In genomic region chr1:25740071-25740470, GRCh38 we compare ENCODE assay signal across 20 cellular contexts.
"Had no signal": no experiment of that assay in that cellular context is flagged by ENCODE, and none has a peak within 500 bp of the region (broad histone marks: within the 10 kb centered on the region; RNA-seq: fewer than 3 reads in every experiment).

No MANE protein-coding gene starts in this region.

- H3K36me3 ChIP-seq: adrenal gland, colonic mucosa, neutrophil, sigmoid colon, SJSA1, vagina, WERI-Rb-1 had no signal

- H3K27me3 ChIP-seq: adrenal gland, colonic mucosa, neutrophil, sigmoid colon, SJSA1, vagina had no signal

- H3K27me3 Mint-ChIP-seq: naive thymus-derived CD8-positive, alpha-beta T cell had no signal

- DNase-seq: activated CD4-positive, alpha-beta memory T cell treated with anti-CD3 and anti-CD28 coated beads, Interleukin-2, amount 10 ng/mL, durations not matched to agents 7 days and 5 days; activated CD4-positive, alpha-beta T cell treated with anti-CD3 and anti-CD28 coated beads for 4 hours; activated CD8-positive, alpha-beta memory T cell treated with anti-CD3 and anti-CD28 coated beads, Interleukin-2, amount 10 ng/mL, durations not matched to agents 7 days and 5 days; activated naive CD4-positive, alpha-beta T cell treated with anti-CD3 and anti-CD28 coated beads, Interleukin-2, amount 50 U/mL, for 16 hours; adrenal gland; central memory CD4-positive, alpha-beta T cell; colonic mucosa; erythroblast; foreskin melanocyte; head of caudate nucleus; mesendoderm; naive thymus-derived CD8-positive, alpha-beta T cell; stimulated activated naive B cell treated with anti-CD40 and anti-IgM and Interleukin-4, amounts not matched to agents 10 μg/mL and 1 μg/mL and 100 μg/mL, for 72 hours; WERI-Rb-1 had no signal

- H3K4me3 ChIP-seq: adrenal gland, colonic mucosa, sigmoid colon, SJSA1, vagina had no signal

- H3K9me3 ChIP-seq: adrenal gland, colonic mucosa, neutrophil, sigmoid colon, SJSA1, vagina had no signal

- H3K27ac Mint-ChIP-seq: activated CD4-positive, alpha-beta memory T cell treated with anti-CD3 and anti-CD28 coated beads, Interleukin-2, amount 10 ng/mL, durations not matched to agents 7 days and 5 days; activated CD8-positive, alpha-beta memory T cell treated with anti-CD3 and anti-CD28 coated beads, Interleukin-2, amount 10 ng/mL, durations not matched to agents 7 days and 5 days; stimulated activated naive B cell treated with anti-CD40 and anti-IgM and Interleukin-4, amounts not matched to agents 10 μg/mL and 1 μg/mL and 100 μg/mL, for 72 hours; T-helper 1 cell treated with Interleukin-12 subunit alpha and Interleukin-12 subunit beta and Interleukin-4 antibody, amounts not matched to agents 30 μg/mL and 1 μg/mL, for 36 hours had no signal

- H3K4me1 Mint-ChIP-seq: activated CD4-positive, alpha-beta memory T cell treated with anti-CD3 and anti-CD28 coated beads, Interleukin-2, amount 10 ng/mL, durations not matched to agents 7 days and 5 days; activated CD8-positive, alpha-beta memory T cell treated with anti-CD3 and anti-CD28 coated beads, Interleukin-2, amount 10 ng/mL, durations not matched to agents 7 days and 5 days; stimulated activated naive B cell treated with anti-CD40 and anti-IgM and Interleukin-4, amounts not matched to agents 10 μg/mL and 1 μg/mL and 100 μg/mL, for 72 hours had no signal

- H3K9me3 Mint-ChIP-seq: activated CD4-positive, alpha-beta memory T cell treated with anti-CD3 and anti-CD28 coated beads, Interleukin-2, amount 10 ng/mL, durations not matched to agents 7 days and 5 days; naive thymus-derived CD8-positive, alpha-beta T cell; stimulated activated naive B cell treated with anti-CD40 and anti-IgM and Interleukin-4, amounts not matched to agents 10 μg/mL and 1 μg/mL and 100 μg/mL, for 72 hours; T-helper 1 cell treated with Interleukin-12 subunit alpha and Interleukin-12 subunit beta and Interleukin-4 antibody, amounts not matched to agents 30 μg/mL and 1 μg/mL, for 36 hours had no signal

- H3K27ac ChIP-seq: adrenal gland, colonic mucosa, neutrophil, parathyroid adenoma, sigmoid colon, SJSA1, vagina, WERI-Rb-1 had no signal

- ATAC-seq: activated CD8-positive, alpha-beta memory T cell treated with anti-CD3 and anti-CD28 coated beads, Interleukin-2, amount 10 ng/mL, durations not matched to agents 7 days and 5 days; naive thymus-derived CD8-positive, alpha-beta T cell; stimulated activated naive B cell treated with anti-CD40 and anti-IgM and Interleukin-4, amounts not matched to agents 10 μg/mL and 1 μg/mL and 100 μg/mL, for 72 hours had no signal

- H3K4me1 ChIP-seq: colonic mucosa, SJSA1 had no signal

- H3K36me3 Mint-ChIP-seq: activated CD8-positive, alpha-beta memory T cell treated with anti-CD3 and anti-CD28 coated beads, Interleukin-2, amount 10 ng/mL, durations not matched to agents 7 days and 5 days; stimulated activated naive B cell treated with anti-CD40 and anti-IgM and Interleukin-4, amounts not matched to agents 10 μg/mL and 1 μg/mL and 100 μg/mL, for 72 hours had no signal

- H3K4me3 Mint-ChIP-seq: activated CD4-positive, alpha-beta memory T cell treated with anti-CD3 and anti-CD28 coated beads, Interleukin-2, amount 10 ng/mL, durations not matched to agents 7 days and 5 days; activated CD8-positive, alpha-beta memory T cell treated with anti-CD3 and anti-CD28 coated beads, Interleukin-2, amount 10 ng/mL, durations not matched to agents 7 days and 5 days; T-helper 1 cell treated with Interleukin-12 subunit alpha and Interleukin-12 subunit beta and Interleukin-4 antibody, amounts not matched to agents 30 μg/mL and 1 μg/mL, for 36 hours had no signal
